ENCODE assay signal across 1 cellular context in the genomic region with DNA sequence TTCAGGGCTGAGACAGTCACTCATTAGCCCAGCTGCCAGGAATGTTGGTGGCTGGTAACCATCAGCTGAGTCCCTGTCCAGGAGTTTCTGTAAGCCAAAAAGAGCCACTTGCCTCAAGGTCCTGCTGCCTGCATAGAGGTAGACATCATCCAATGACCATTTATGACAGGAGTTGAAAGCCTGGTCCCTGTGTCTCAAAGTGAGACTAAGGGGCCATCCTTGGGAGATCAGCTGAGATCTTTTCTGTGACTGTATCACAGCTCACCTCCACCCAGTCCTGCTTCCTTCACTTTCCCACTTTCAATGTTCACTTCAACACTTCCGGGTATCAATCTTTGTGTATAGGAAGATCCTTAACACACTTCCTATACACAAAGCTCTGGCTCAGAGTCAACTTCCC.
TF ChIP-seq lines count a peak whose summit lies in the region.

No MANE protein-coding gene starts in this region.

TF ChIP-seq in HepG2, 621 proteins besides CTCF, POLR2A, EP300 and RAD21:
- TF ChIP-seq KLF16 (CRISPR knock-in tag; IDR thresholded peaks at IDR 0.05) (no peak), ZNF549 (CRISPR knock-in tag; IDR thresholded peaks at IDR 0.05) (no peak), ZNF230 (CRISPR knock-in tag; IDR thresholded peaks at IDR 0.05) (no peak), NPAS2 (CRISPR knock-in tag; IDR thresholded peaks at IDR 0.05; ENCODE audit: borderline replicate concordance) (no peak), ZNF572 (CRISPR knock-in tag; IDR thresholded peaks at IDR 0.05) (no peak), ZNF614 (CRISPR knock-in tag; IDR thresholded peaks at IDR 0.05; ENCODE audit: borderline replicate concordance) (no peak), MYNN (CRISPR knock-in tag; IDR thresholded peaks at IDR 0.05; ENCODE audit: low read depth) (no peak), REL (CRISPR knock-in tag; conservative IDR thresholded peaks at IDR 0.05) (no peak), SIN3B (IDR thresholded peaks at IDR 0.05; ENCODE audit: low read length) (no peak), ZMAT3 (CRISPR knock-in tag; conservative IDR thresholded peaks at IDR 0.05) (no peak), MATR3 (CRISPR knock-in tag; IDR thresholded peaks at IDR 0.05) (no peak), ZNF557 (CRISPR knock-in tag; IDR thresholded peaks at IDR 0.05) (no peak), ZNF225 (CRISPR knock-in tag; IDR thresholded peaks at IDR 0.05) (no peak)
- TF ChIP-seq, protein P1, sequence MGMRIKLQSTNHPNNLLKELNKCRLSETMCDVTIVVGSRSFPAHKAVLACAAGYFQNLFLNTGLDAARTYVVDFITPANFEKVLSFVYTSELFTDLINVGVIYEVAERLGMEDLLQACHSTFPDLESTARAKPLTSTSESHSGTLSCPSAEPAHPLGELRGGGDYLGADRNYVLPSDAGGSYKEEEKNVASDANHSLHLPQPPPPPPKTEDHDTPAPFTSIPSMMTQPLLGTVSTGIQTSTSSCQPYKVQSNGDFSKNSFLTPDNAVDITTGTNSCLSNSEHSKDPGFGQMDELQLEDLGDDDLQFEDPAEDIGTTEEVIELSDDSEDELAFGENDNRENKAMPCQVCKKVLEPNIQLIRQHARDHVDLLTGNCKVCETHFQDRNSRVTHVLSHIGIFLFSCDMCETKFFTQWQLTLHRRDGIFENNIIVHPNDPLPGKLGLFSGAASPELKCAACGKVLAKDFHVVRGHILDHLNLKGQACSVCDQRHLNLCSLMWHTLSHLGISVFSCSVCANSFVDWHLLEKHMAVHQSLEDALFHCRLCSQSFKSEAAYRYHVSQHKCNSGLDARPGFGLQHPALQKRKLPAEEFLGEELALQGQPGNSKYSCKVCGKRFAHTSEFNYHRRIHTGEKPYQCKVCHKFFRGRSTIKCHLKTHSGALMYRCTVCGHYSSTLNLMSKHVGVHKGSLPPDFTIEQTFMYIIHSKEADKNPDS (CRISPR knock-in tag; IDR thresholded peaks at IDR 0.05): no peak
- TF ChIP-seq, protein P2, sequence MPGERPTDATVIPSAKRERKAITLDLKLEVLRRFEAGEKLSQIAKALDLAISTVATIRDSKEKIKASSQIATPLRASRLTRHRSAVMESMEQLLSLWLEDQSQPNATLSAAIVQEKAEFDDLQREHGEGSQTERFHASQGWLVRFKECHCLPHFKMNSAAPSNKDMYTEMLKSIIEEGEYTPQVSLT (CRISPR knock-in tag; IDR thresholded peaks at IDR 0.05; ENCODE audit: borderline replicate concordance, low read depth): no peak
- TF ChIP-seq, protein P3, sequence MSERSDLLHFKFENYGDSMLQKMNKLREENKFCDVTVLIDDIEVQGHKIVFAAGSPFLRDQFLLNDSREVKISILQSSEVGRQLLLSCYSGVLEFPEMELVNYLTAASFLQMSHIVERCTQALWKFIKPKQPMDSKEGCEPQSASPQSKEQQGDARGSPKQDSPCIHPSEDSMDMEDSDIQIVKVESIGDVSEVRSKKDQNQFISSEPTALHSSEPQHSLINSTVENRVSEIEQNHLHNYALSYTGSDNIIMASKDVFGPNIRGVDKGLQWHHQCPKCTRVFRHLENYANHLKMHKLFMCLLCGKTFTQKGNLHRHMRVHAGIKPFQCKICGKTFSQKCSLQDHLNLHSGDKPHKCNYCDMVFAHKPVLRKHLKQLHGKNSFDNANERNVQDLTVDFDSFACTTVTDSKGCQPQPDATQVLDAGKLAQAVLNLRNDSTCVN (CRISPR knock-in tag; IDR thresholded peaks at IDR 0.05; ENCODE audit: borderline replicate concordance): no peak
- TF ChIP-seq, protein P4, sequence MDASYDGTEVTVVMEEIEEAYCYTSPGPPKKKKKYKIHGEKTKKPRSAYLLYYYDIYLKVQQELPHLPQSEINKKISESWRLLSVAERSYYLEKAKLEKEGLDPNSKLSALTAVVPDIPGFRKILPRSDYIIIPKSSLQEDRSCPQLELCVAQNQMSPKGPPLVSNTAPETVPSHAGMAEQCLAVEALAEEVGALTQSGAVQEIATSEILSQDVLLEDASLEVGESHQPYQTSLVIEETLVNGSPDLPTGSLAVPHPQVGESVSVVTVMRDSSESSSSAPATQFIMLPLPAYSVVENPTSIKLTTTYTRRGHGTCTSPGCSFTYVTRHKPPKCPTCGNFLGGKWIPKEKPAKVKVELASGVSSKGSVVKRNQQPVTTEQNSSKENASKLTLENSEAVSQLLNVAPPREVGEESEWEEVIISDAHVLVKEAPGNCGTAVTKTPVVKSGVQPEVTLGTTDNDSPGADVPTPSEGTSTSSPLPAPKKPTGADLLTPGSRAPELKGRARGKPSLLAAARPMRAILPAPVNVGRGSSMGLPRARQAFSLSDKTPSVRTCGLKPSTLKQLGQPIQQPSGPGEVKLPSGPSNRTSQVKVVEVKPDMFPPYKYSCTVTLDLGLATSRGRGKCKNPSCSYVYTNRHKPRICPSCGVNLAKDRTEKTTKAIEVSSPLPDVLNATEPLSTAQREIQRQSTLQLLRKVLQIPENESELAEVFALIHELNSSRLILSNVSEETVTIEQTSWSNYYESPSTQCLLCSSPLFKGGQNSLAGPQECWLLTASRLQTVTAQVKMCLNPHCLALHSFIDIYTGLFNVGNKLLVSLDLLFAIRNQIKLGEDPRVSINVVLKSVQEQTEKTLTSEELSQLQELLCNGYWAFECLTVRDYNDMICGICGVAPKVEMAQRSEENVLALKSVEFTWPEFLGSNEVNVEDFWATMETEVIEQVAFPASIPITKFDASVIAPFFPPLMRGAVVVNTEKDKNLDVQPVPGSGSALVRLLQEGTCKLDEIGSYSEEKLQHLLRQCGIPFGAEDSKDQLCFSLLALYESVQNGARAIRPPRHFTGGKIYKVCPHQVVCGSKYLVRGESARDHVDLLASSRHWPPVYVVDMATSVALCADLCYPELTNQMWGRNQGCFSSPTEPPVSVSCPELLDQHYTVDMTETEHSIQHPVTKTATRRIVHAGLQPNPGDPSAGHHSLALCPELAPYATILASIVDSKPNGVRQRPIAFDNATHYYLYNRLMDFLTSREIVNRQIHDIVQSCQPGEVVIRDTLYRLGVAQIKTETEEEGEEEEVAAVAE (CRISPR knock-in tag; IDR thresholded peaks at IDR 0.05; ENCODE audit: borderline replicate concordance): no peak
- TF ChIP-seq, protein P5, sequence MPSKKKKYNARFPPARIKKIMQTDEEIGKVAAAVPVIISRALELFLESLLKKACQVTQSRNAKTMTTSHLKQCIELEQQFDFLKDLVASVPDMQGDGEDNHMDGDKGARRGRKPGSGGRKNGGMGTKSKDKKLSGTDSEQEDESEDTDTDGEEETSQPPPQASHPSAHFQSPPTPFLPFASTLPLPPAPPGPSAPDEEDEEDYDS (CRISPR knock-in tag; IDR thresholded peaks at IDR 0.05): no peak
- TF ChIP-seq, protein P6, sequence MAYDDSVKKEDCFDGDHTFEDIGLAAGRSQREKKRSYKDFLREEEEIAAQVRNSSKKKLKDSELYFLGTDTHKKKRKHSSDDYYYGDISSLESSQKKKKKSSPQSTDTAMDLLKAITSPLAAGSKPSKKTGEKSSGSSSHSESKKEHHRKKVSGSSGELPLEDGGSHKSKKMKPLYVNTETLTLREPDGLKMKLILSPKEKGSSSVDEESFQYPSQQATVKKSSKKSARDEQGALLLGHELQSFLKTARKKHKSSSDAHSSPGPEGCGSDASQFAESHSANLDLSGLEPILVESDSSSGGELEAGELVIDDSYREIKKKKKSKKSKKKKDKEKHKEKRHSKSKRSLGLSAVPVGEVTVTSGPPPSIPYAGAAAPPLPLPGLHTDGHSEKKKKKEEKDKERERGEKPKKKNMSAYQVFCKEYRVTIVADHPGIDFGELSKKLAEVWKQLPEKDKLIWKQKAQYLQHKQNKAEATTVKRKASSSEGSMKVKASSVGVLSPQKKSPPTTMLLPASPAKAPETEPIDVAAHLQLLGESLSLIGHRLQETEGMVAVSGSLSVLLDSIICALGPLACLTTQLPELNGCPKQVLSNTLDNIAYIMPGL (CRISPR knock-in tag; IDR thresholded peaks at IDR 0.05; ENCODE audit: borderline replicate concordance in 1 of 2, low read depth in 1 of 2): no peak
- TF ChIP-seq, protein P7, sequence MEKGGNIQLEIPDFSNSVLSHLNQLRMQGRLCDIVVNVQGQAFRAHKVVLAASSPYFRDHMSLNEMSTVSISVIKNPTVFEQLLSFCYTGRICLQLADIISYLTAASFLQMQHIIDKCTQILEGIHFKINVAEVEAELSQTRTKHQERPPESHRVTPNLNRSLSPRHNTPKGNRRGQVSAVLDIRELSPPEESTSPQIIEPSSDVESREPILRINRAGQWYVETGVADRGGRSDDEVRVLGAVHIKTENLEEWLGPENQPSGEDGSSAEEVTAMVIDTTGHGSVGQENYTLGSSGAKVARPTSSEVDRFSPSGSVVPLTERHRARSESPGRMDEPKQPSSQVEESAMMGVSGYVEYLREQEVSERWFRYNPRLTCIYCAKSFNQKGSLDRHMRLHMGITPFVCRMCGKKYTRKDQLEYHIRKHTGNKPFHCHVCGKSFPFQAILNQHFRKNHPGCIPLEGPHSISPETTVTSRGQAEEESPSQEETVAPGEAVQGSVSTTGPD (CRISPR knock-in tag; IDR thresholded peaks at IDR 0.05): no peak
TF ChIP-seq in HepG2: peak in this region for 0.
